1 cellular context compared by ENCODE assay signal in the genomic region with DNA sequence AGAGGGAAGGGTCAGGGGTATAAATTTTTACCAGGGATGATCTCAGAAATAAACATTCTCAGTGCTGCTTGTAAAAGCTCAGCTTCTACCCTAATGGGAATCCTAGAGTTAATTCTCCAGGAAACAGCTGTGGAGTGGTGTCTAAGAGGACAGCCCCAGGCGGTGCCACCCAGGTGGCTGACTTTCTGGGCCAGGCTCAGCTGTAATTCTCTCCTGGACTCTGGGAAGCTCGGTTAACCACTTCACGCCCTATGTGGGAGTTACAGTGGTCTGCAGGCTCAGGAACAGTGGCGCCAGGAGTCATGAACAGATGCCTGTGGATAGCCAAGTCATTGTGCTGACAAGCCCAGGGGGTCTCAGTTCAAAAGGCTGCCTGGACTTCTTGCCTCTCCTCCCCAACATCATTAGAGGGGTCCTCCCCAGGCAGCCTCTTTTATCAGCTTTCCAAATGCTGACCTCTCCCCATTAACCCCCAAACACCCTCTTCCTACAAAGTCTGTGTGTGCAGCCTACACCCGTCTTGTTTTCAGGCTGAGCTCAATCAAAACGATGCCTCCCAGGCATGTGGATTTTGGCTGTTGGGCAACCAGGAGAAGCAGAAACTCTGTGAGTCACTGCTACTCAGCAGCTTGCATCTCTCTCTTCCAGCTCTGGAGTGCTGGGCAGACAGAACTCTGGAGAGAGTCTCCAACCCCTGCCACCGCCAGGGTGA.
TF ChIP-seq lines count a peak whose summit lies in the region.

No MANE protein-coding gene starts in this region.

TF ChIP-seq in HEK293, 187 proteins besides CTCF, POLR2A, EP300 and RAD21 (continued from another document):
- TF ChIP-seq, protein P1, sequence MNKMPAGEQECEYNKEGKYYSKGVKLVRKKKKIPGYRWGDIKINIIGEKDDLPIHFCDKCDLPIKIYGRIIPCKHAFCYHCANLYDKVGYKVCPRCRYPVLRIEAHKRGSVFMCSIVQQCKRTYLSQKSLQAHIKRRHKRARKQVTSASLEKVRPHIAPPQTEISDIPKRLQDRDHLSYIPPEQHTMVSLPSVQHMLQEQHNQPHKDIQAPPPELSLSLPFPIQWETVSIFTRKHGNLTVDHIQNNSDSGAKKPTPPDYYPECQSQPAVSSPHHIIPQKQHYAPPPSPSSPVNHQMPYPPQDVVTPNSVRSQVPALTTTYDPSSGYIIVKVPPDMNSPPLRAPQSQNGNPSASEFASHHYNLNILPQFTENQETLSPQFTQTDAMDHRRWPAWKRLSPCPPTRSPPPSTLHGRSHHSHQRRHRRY (tag by site-specific recombination; IDR thresholded peaks at IDR 0.05), result no peak
- no peak for TF ChIP-seq ZNF292 (tag by site-specific recombination; IDR thresholded peaks at IDR 0.05; ENCODE audit: borderline replicate concordance, low read depth)
- TF ChIP-seq ZNF518A (tag by site-specific recombination; conservative IDR thresholded peaks at IDR 0.05; ENCODE audit: low read depth), result no peak
- TF ChIP-seq ZNF140 (tag by site-specific recombination; IDR thresholded peaks at IDR 0.05), result no peak
- TF ChIP-seq GLIS2 (tag by site-specific recombination; IDR thresholded peaks at IDR 0.05), result peak; percentile 71
- peak; percentile 62 for TF ChIP-seq ZNF335 (tag by site-specific recombination; conservative IDR thresholded peaks at IDR 0.05)
- TF ChIP-seq ZNF768 (tag by site-specific recombination; IDR thresholded peaks at IDR 0.05), result no peak
- TF ChIP-seq, protein P2, sequence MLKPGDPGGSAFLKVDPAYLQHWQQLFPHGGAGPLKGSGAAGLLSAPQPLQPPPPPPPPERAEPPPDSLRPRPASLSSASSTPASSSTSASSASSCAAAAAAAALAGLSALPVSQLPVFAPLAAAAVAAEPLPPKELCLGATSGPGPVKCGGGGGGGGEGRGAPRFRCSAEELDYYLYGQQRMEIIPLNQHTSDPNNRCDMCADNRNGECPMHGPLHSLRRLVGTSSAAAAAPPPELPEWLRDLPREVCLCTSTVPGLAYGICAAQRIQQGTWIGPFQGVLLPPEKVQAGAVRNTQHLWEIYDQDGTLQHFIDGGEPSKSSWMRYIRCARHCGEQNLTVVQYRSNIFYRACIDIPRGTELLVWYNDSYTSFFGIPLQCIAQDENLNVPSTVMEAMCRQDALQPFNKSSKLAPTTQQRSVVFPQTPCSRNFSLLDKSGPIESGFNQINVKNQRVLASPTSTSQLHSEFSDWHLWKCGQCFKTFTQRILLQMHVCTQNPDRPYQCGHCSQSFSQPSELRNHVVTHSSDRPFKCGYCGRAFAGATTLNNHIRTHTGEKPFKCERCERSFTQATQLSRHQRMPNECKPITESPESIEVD (tag by site-specific recombination; IDR thresholded peaks at IDR 0.05), result 0 out of 2 replicates have a peak, but pooled peaks have one; percentile 57
- no peak for TF ChIP-seq ZXDB (tag by site-specific recombination; IDR thresholded peaks at IDR 0.05)
- TF ChIP-seq, protein P3, sequence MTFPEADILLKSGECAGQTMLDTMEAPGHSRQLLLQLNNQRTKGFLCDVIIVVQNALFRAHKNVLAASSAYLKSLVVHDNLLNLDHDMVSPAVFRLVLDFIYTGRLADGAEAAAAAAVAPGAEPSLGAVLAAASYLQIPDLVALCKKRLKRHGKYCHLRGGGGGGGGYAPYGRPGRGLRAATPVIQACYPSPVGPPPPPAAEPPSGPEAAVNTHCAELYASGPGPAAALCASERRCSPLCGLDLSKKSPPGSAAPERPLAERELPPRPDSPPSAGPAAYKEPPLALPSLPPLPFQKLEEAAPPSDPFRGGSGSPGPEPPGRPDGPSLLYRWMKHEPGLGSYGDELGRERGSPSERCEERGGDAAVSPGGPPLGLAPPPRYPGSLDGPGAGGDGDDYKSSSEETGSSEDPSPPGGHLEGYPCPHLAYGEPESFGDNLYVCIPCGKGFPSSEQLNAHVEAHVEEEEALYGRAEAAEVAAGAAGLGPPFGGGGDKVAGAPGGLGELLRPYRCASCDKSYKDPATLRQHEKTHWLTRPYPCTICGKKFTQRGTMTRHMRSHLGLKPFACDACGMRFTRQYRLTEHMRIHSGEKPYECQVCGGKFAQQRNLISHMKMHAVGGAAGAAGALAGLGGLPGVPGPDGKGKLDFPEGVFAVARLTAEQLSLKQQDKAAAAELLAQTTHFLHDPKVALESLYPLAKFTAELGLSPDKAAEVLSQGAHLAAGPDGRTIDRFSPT (tag by site-specific recombination; IDR thresholded peaks at IDR 0.05), result no peak; the same call in 1 of the 2 replicates
- TF ChIP-seq IKZF3 (tag by site-specific recombination; IDR thresholded peaks at IDR 0.05), result 0 out of 2 replicates have a peak, but pooled peaks have one; percentile 29
- no peak for TF ChIP-seq ZFP3 (tag by site-specific recombination; IDR thresholded peaks at IDR 0.05; ENCODE audit: low read depth)
- TF ChIP-seq, protein P4, sequence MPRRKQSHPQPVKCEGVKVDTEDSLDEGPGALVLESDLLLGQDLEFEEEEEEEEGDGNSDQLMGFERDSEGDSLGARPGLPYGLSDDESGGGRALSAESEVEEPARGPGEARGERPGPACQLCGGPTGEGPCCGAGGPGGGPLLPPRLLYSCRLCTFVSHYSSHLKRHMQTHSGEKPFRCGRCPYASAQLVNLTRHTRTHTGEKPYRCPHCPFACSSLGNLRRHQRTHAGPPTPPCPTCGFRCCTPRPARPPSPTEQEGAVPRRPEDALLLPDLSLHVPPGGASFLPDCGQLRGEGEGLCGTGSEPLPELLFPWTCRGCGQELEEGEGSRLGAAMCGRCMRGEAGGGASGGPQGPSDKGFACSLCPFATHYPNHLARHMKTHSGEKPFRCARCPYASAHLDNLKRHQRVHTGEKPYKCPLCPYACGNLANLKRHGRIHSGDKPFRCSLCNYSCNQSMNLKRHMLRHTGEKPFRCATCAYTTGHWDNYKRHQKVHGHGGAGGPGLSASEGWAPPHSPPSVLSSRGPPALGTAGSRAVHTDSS (tag by site-specific recombination; IDR thresholded peaks at IDR 0.05), result no peak
- TF ChIP-seq, protein P5, sequence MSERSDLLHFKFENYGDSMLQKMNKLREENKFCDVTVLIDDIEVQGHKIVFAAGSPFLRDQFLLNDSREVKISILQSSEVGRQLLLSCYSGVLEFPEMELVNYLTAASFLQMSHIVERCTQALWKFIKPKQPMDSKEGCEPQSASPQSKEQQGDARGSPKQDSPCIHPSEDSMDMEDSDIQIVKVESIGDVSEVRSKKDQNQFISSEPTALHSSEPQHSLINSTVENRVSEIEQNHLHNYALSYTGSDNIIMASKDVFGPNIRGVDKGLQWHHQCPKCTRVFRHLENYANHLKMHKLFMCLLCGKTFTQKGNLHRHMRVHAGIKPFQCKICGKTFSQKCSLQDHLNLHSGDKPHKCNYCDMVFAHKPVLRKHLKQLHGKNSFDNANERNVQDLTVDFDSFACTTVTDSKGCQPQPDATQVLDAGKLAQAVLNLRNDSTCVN (tag by site-specific recombination; optimal IDR thresholded peaks at IDR 0.05), result no peak
- TF ChIP-seq ZNF510 (tag by site-specific recombination; IDR thresholded peaks at IDR 0.05; ENCODE audit: insufficient replicate concordance), result no peak
- no peak for TF ChIP-seq ZNF548 (tag by site-specific recombination; IDR thresholded peaks at IDR 0.05)
- TF ChIP-seq KLF1 (tag by site-specific recombination; IDR thresholded peaks at IDR 0.05), result no peak
- TF ChIP-seq HOXC10 (CRISPR knock-in tag; IDR thresholded peaks at IDR 0.05), result no peak
- no peak for TF ChIP-seq ZNF626 (tag by site-specific recombination; IDR thresholded peaks at IDR 0.05)
- TF ChIP-seq, protein P6, sequence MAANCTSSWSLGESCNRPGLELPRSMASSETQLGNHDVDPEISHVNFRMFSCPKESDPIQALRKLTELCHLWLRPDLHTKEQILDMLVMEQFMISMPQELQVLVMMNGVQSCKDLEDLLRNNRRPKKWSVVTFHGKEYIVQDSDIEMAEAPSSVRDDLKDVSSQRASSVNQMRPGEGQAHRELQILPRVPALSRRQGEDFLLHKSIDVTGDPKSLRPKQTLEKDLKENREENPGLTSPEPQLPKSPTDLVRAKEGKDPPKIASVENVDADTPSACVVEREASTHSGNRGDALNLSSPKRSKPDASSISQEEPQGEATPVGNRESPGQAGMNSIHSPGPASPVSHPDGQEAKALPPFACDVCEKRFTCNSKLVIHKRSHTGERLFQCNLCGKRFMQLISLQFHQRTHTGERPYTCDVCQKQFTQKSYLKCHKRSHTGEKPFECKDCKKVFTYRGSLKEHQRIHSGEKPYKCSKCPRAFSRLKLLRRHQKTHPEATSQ (tag by site-specific recombination; IDR thresholded peaks at IDR 0.05), result no peak
- no peak for TF ChIP-seq ZNF146 (tag by site-specific recombination; IDR thresholded peaks at IDR 0.05)
- TF ChIP-seq ELK4 (IDR thresholded peaks at IDR 0.05; ENCODE audit: borderline replicate concordance, low read depth, low read length), result no peak
- no peak for TF ChIP-seq ZNF514 (tag by site-specific recombination; IDR thresholded peaks at IDR 0.05)
- TF ChIP-seq ZNF391 (tag by site-specific recombination; IDR thresholded peaks at IDR 0.05; ENCODE audit: borderline replicate concordance, low read depth), result no peak
TF ChIP-seq in HEK293: peak in this region for 18.
